In genomic region chr22:27222178-27222577, GRCh38 we compare ENCODE assay signal across 26 cellular contexts.
DNase-seq lines count a peak whose midpoint lies in the region; ATAC-seq, FAIRE-seq and TF ChIP-seq lines count a peak whose summit lies in the region.
"Had no signal": no experiment of that assay in that cellular context is flagged by ENCODE, and none has a peak within 500 bp of the region (broad histone marks: within the 10 kb centered on the region; RNA-seq: fewer than 3 reads in every experiment).

No MANE protein-coding gene starts in this region.

- H3K27me3 ChIP-seq in IMR-90 (ENCODE audit: control insufficient read depth, insufficient read depth, low read length) (peaks cover 4% of the 10 kb centered on the region), astrocyte (ENCODE audit: insufficient read depth, low read length) (no peaks in the 10 kb centered on the region), H1 (replicated peaks in 1 of 4; ENCODE audit: control insufficient read depth in 3 of 4, extremely low read depth in 1 of 4, insufficient read depth in 3 of 4, low read length in 3 of 4) (no peaks in the 10 kb centered on the region)
- H3K27me3 ChIP-seq: BLaER1 treated with 17β-estradiol and CSF1 and Interleukin-3, amounts not matched to agents 10 nM and 100 nM had no signal

- H3K14ac ChIP-seq in IMR-90 (replicated peaks; ENCODE audit: low read depth, low read length), result no peak overlapping the region
- H3K14ac ChIP-seq in H1 (ENCODE audit: insufficient read length), result no peak overlapping the region

- in situ Hi-C loops in IMR-90 (cut with MboI; ENCODE audit: low sequenced_read_pairs), result no loop called here

- no peaks in the 10 kb centered on the region for H3K9me3 ChIP-seq in HEK293 (ENCODE audit: control insufficient read depth, insufficient read depth, low read depth, low read length)
- H3K9me3 ChIP-seq in IMR-90 (ENCODE audit: control insufficient read depth, insufficient read depth, low read length), result peaks cover 8% of the 10 kb centered on the region
- no peaks in the 10 kb centered on the region for H3K9me3 ChIP-seq in astrocyte (ENCODE audit: insufficient read depth, low read depth, low read length)
- H3K9me3 ChIP-seq in H1 (ENCODE audit: insufficient read depth in 2 of 2, low read depth in 1 of 2, low read length in 1 of 2), result no peaks in the 10 kb centered on the region

- H4K20me1 ChIP-seq in IMR-90 (ENCODE audit: insufficient read depth, low read length) (no peaks in the 10 kb centered on the region), astrocyte (ENCODE audit: insufficient read depth, low read length) (no peaks in the 10 kb centered on the region), H1 (replicated peaks in 1 of 2; ENCODE audit: control insufficient read depth in 1 of 2, insufficient read depth in 2 of 2, low read length in 2 of 2) (peaks cover 0 to 3% of the 10 kb centered on the region in 2 experiments)
- H4K20me1 ChIP-seq: BLaER1 treated with 17β-estradiol and CSF1 and Interleukin-3, amounts not matched to agents 10 nM and 100 nM had no signal

- ATAC-seq in IMR-90 (ENCODE audit: low read depth), result no peak
- ATAC-seq: A549; CD8-positive, alpha-beta T cell; GM12878 had no signal

- H2BK5ac ChIP-seq in IMR-90 (ENCODE audit: low read depth, low read length, poor library complexity, severe bottlenecking), result peak overlapping the region; percentile 25
- no peak overlapping the region for H2BK5ac ChIP-seq in H1 (ENCODE audit: low read depth, low read length)

- dilution Hi-C loops in IMR-90 (cut with HindIII; ENCODE audit: low sequenced_read_pairs, unreplicated experiment), result no loop called here

- H2AK9ac ChIP-seq in IMR-90 (replicated peaks; ENCODE audit: low read depth, low read length, poor library complexity), result no peak overlapping the region

- H2BK12ac ChIP-seq in H1 (ENCODE audit: low read depth, low read length), result no peak overlapping the region

- H2AK5ac ChIP-seq in IMR-90 (ENCODE audit: low read depth, low read length) (no peak overlapping the region), H1 (ENCODE audit: low read depth, low read length) (no peak overlapping the region)

- H3K4ac ChIP-seq in IMR-90 (ENCODE audit: low read depth, low read length), result no peak overlapping the region
- H3K4ac ChIP-seq in H1 (replicated peaks; ENCODE audit: insufficient read length, low read depth, low read length), result no peak overlapping the region

- TF ChIP-seq POLR2A in IMR-90 (IDR thresholded peaks at IDR 0.05; ENCODE audit: low read depth, low read length), result no peak
- TF ChIP-seq POLR2A in H1 (IDR thresholded peaks at IDR 0.05; ENCODE audit: control extremely low read depth in 1 of 2, low read depth in 2 of 2, low read length in 2 of 2), result no peak
- no peak for TF ChIP-seq POLR2A in erythroblast (IDR thresholded peaks at IDR 0.05; ENCODE audit: low read length)

- H3K27me3 Mint-ChIP-seq in astrocyte (ENCODE audit: low read depth, unreplicated experiment) (no peaks in the 10 kb centered on the region), MCF 10A (ENCODE audit: insufficient read depth, unreplicated experiment) (no peaks in the 10 kb centered on the region)

- no peak overlapping the region for H2AFZ ChIP-seq in IMR-90 (replicated peaks; ENCODE audit: low read length, poor library complexity)
- no peak overlapping the region for H2AFZ ChIP-seq in astrocyte (ENCODE audit: low read depth, low read length)
- no peak overlapping the region for H2AFZ ChIP-seq in H1 (ENCODE audit: low read length)

- H3K36me3 Mint-ChIP-seq in astrocyte (ENCODE audit: low read depth, unreplicated experiment) (peaks cover 6% of the 10 kb centered on the region), MCF 10A (ENCODE audit: insufficient read depth, unreplicated experiment) (peaks cover 6% of the 10 kb centered on the region)
- H3K36me3 Mint-ChIP-seq: CD8-positive, alpha-beta T cell had no signal

- TF ChIP-seq CTCF in HEK293 (tag by site-specific recombination; IDR thresholded peaks at IDR 0.05) (no peak), IMR-90 (conservative IDR thresholded peaks at IDR 0.05; ENCODE audit: low read depth, low read length) (no peak), astrocyte (IDR thresholded peaks at IDR 0.05; ENCODE audit: insufficient read depth, low read depth, low read length) (no peak), H1 (IDR thresholded peaks at IDR 0.05; ENCODE audit: control extremely low read depth in 1 of 3, insufficient read depth in 1 of 3, low read depth in 1 of 3, low read length in 3 of 3) (no peak), MCF 10A (IDR thresholded peaks at IDR 0.05; ENCODE audit: unreplicated experiment) (no peak)

- no peak for TF ChIP-seq EP300 in H1 (IDR thresholded peaks at IDR 0.05; ENCODE audit: borderline replicate concordance in 1 of 2, low read depth in 2 of 2, low read length in 2 of 2)

- CTCF ChIA-PET in HEK293 (lab: Yijun Ruan, JAX), result interaction anchor here (0.6 to 1.1 kb wide), 2 partner anchors 95 to 105 kb away, joined by 4 read pairs; no protein-coding TSS in a partner anchor
- CTCF ChIA-PET in IMR-90 (lab: Yijun Ruan, JAX), result no interaction called here
- CTCF ChIA-PET in H1 (lab: Charles Lee; ENCODE audit: partially characterized antibody), result interaction anchor here (1.4 kb wide), 1 partner anchor 10 kb away, joined by 4 read pairs; no protein-coding TSS in a partner anchor
- CTCF ChIA-PET in MCF 10A (lab: Yijun Ruan, JAX), result interaction anchor here (0.6 kb wide), 1 partner anchor 84 kb away, joined by 3 read pairs; no protein-coding TSS in a partner anchor

- H3K23ac ChIP-seq in IMR-90 (ENCODE audit: low read depth, low read length) (no peak overlapping the region), H1 (ENCODE audit: insufficient read length) (no peak overlapping the region)

- H4K5ac ChIP-seq in IMR-90 (ENCODE audit: low read depth, low read length), result no peak overlapping the region
- no peak overlapping the region for H4K5ac ChIP-seq in H1 (ENCODE audit: insufficient read length, low read depth, low read length)

- no peak for TF ChIP-seq RAD21 in IMR-90 (IDR thresholded peaks at IDR 0.05; ENCODE audit: low read length)
- no peak for TF ChIP-seq RAD21 in H1 (IDR thresholded peaks at IDR 0.05 in 1 of 2, conservative IDR thresholded peaks at IDR 0.05 in 1 of 2; ENCODE audit: low read depth in 2 of 2, low read length in 2 of 2)

- H3K9ac ChIP-seq in IMR-90 (ENCODE audit: low read depth, low read length) (no peak overlapping the region), astrocyte (ENCODE audit: low read length) (no peak overlapping the region), H1 (replicated peaks in 1 of 4; ENCODE audit: extremely low read depth in 1 of 4, low read depth in 3 of 4, low read length in 3 of 4) (no peak overlapping the region)
- H3K9ac ChIP-seq: BLaER1 treated with 17β-estradiol and CSF1 and Interleukin-3, amounts not matched to agents 10 nM and 100 nM had no signal

- H3K36me3 ChIP-seq in HEK293 (ENCODE audit: control insufficient read depth in 2 of 2, insufficient read depth in 1 of 2, low read length in 2 of 2) (no peaks in the 10 kb centered on the region), IMR-90 (ENCODE audit: control insufficient read depth, insufficient read depth, low read length) (no peaks in the 10 kb centered on the region), astrocyte (ENCODE audit: insufficient read depth, low read length) (no peaks in the 10 kb centered on the region), H1 (ENCODE audit: control insufficient read depth in 2 of 4, insufficient read depth in 4 of 4, low read length in 3 of 4) (no peaks in the 10 kb centered on the region)
- H3K36me3 ChIP-seq: BLaER1 treated with 17β-estradiol and CSF1 and Interleukin-3, amounts not matched to agents 10 nM and 100 nM had no signal

- H3K4me3 Mint-ChIP-seq in astrocyte (ENCODE audit: unreplicated experiment) (no peak overlapping the region), MCF 10A (ENCODE audit: unreplicated experiment) (no peak overlapping the region)
- H3K4me3 Mint-ChIP-seq: B cell; CD4-positive, alpha-beta T cell; CD8-positive, alpha-beta T cell had no signal

- H3K9me3 Mint-ChIP-seq in astrocyte (ENCODE audit: unreplicated experiment) (no peaks in the 10 kb centered on the region), MCF 10A (ENCODE audit: unreplicated experiment) (no peaks in the 10 kb centered on the region)
- H3K9me3 Mint-ChIP-seq: CD4-positive, alpha-beta T cell; CD8-positive, alpha-beta T cell had no signal

- H3K18ac ChIP-seq in IMR-90 (ENCODE audit: low read depth, low read length) (no peak overlapping the region), H1 (ENCODE audit: extremely low read depth, low read length) (no peak overlapping the region)

- no peak overlapping the region for H3K27ac Mint-ChIP-seq in astrocyte (ENCODE audit: unreplicated experiment)
- no peak overlapping the region for H3K27ac Mint-ChIP-seq in MCF 10A (ENCODE audit: low read depth, unreplicated experiment)
- H3K27ac Mint-ChIP-seq: B cell; CD4-positive, alpha-beta T cell; CD8-positive, alpha-beta T cell had no signal

- POLR2A ChIA-PET in HEK293 (lab: Yijun Ruan, JAX) (no interaction called here), IMR-90 (lab: Charles Lee; ENCODE audit: unreplicated experiment) (no interaction called here), H1 (lab: Charles Lee; ENCODE audit: partially characterized antibody) (no interaction called here), MCF 10A (lab: Yijun Ruan, JAX) (no interaction called here)

- H3K4me1 Mint-ChIP-seq in astrocyte (ENCODE audit: low read depth, unreplicated experiment) (peaks cover 22% of the 10 kb centered on the region), MCF 10A (ENCODE audit: insufficient read depth, unreplicated experiment) (peaks cover 12% of the 10 kb centered on the region)
- H3K4me1 Mint-ChIP-seq: B cell had no signal

- H3K4me2 ChIP-seq in IMR-90 (ENCODE audit: low read depth, low read length) (no peak overlapping the region), astrocyte (ENCODE audit: low read length) (no peak overlapping the region), H1 (ENCODE audit: insufficient read depth in 1 of 2, low read depth in 2 of 2, low read length in 2 of 2) (no peak overlapping the region)
- H3K4me2 ChIP-seq: A549; BLaER1 treated with 17β-estradiol and CSF1 and Interleukin-3, amounts not matched to agents 10 nM and 100 nM had no signal

- peaks cover 7% of the 10 kb centered on the region; the same call in 1 of the 2 replicates for H3K23me2 ChIP-seq in H1 (ENCODE audit: low read depth, low read length)

- H3K79me2 ChIP-seq in astrocyte (ENCODE audit: insufficient read depth, low read length) (peaks cover 10% of the 10 kb centered on the region), H1 (ENCODE audit: control insufficient read depth in 1 of 2, insufficient read depth in 2 of 2, low read length in 2 of 2) (no peaks in the 10 kb centered on the region)

- H4K91ac ChIP-seq in IMR-90 (ENCODE audit: insufficient read depth, low read depth, low read length) (no peak overlapping the region), H1 (replicated peaks; ENCODE audit: insufficient read length, low read length) (no peak overlapping the region)

- H2BK15ac ChIP-seq in IMR-90 (ENCODE audit: low read depth, low read length) (no peak overlapping the region), H1 (ENCODE audit: low read length) (no peak overlapping the region)

- H2BK120ac ChIP-seq in IMR-90 (ENCODE audit: low read depth, low read length), result no peak overlapping the region
- no peak overlapping the region for H2BK120ac ChIP-seq in H1 (replicated peaks; ENCODE audit: low read depth, low read length)

- intact Hi-C loops in IMR-90 (cut with micrococcal nuclease) (no loop called here), MCF 10A (cut with micrococcal nuclease) (no loop called here)

- peak; percentile 23 for FAIRE-seq in astrocyte (lab: Jason Lieb, UNC)
- FAIRE-seq in H1 (lab: Jason Lieb, UNC), result no peak
- FAIRE-seq: A549, GM12878, GM19239 had no signal

- H3K27ac ChIP-seq in HEK293 (ENCODE audit: extremely low read depth, low read depth, low read length) (no peak overlapping the region), IMR-90 (ENCODE audit: insufficient read depth, low read length) (no peak overlapping the region), astrocyte (ENCODE audit: low read depth, low read length) (peak overlapping the region; percentile 97), H1 (ENCODE audit: low read depth, low read length) (no peak overlapping the region)
- H3K27ac ChIP-seq: 22Rv1; BLaER1 treated with 17β-estradiol and CSF1 and Interleukin-3, amounts not matched to agents 10 nM and 100 nM; C4-2B had no signal

- H3K4me3 ChIP-seq in HEK293 (ENCODE audit: low read depth, low read length) (no peak overlapping the region), IMR-90 (ENCODE audit: insufficient read depth, low read depth, low read length) (no peak overlapping the region), astrocyte (ENCODE audit: insufficient read depth, low read depth, low read length) (no peak overlapping the region), H1 (ENCODE audit: extremely low read depth in 1 of 4, insufficient read depth in 2 of 4, low read depth in 3 of 4, low read length in 4 of 4) (no peak overlapping the region)
- H3K4me3 ChIP-seq: A549; BLaER1 treated with 17β-estradiol and CSF1 and Interleukin-3, amounts not matched to agents 10 nM and 100 nM; GM12878 had no signal

- peaks cover 3% of the 10 kb centered on the region for H3K4me1 ChIP-seq in HEK293 (ENCODE audit: control insufficient read depth, insufficient read depth, low read length)
- peaks cover 13% of the 10 kb centered on the region for H3K4me1 ChIP-seq in IMR-90 (ENCODE audit: control insufficient read depth, insufficient read depth, low read length)
- H3K4me1 ChIP-seq in astrocyte (ENCODE audit: insufficient read depth, low read length), result peaks cover 54% of the 10 kb centered on the region
- H3K4me1 ChIP-seq in H1 (replicated peaks in 1 of 4; ENCODE audit: control insufficient read depth in 3 of 4, insufficient read depth in 4 of 4, low read length in 3 of 4), result peaks cover 0 to 3% (median 0%) of the 10 kb centered on the region in 4 experiments; a peak in 1 of 7 replicates

- H3K79me1 ChIP-seq in IMR-90 (ENCODE audit: low read depth in 1 of 2, low read length in 2 of 2) (no peaks in the 10 kb centered on the region), H1 (ENCODE audit: low read depth, low read length) (no peaks in the 10 kb centered on the region)

- DNase-seq in IMR-90 (no peak), astrocyte (ENCODE audit: low read depth) (no peak), H1 (ENCODE audit: low read depth in 1 of 2, low spot score in 2 of 2) (no peak), NCI-H187 treated with DMSO at 0.1 percent for 48 hours (lab: John Stamatoyannopoulos, UW) (no peak), erythroblast (lab: John Stamatoyannopoulos, UW) (no peak), MCF 10A (ENCODE audit: unreplicated experiment) (no peak), NCI-H345 treated with DMSO at 0.1 percent for 48 hours (lab: John Stamatoyannopoulos, UW; ENCODE audit: unreplicated experiment) (no peak)
- DNase-seq: AML-193; CD4-positive, alpha-beta T cell; CD8-positive, alpha-beta T cell; COR-L47; DMS 273 treated with DMSO at 0.1 percent for 48 hours; DMS153; DMS53; DMS79; DND-41; EL; GDM1 had no signal

- no TSS peak for BruUV-seq in IMR-90 (replicated peaks; lab: Mats Ljungman, UMichigan)
- BruUV-seq in MCF 10A (replicated peaks; lab: Mats Ljungman, UMichigan), result no TSS peak

- H4K8ac ChIP-seq in IMR-90 (ENCODE audit: low read depth in 2 of 2, low read length in 2 of 2) (no peak overlapping the region), H1 (ENCODE audit: extremely low read depth, insufficient read depth, low read length) (no peak overlapping the region)

- H3K56ac ChIP-seq in IMR-90 (ENCODE audit: extremely low read depth, insufficient read depth, low read length) (no peak overlapping the region), H1 (replicated peaks; ENCODE audit: insufficient read length, low read depth, low read length) (peak overlapping the region; percentile 75)

- H3K9me1 ChIP-seq in IMR-90 (ENCODE audit: insufficient read depth, low read length), result no peaks in the 10 kb centered on the region

- H2BK20ac ChIP-seq in IMR-90 (ENCODE audit: low read depth, low read length) (no peak overlapping the region), H1 (ENCODE audit: low read length) (no peak overlapping the region)
